In genomic region chr12:50282581-50283229, GRCh38 we compare ENCODE assay signal across 8 cellular contexts. TPM values are rescaled to one million over a fixed set of nuclear protein-coding genes. Genes with fewer than 3 reads are reported as not detected.
A peak's percentile ranks its signal among the peaks of the same experiment; 100 is the strongest.
DNase-seq lines count a peak whose midpoint lies in the region; ATAC-seq and TF ChIP-seq lines count a peak whose summit lies in the region.

No MANE protein-coding gene starts in this region.

- H3K27ac Mint-ChIP-seq in WTC11 (peak overlapping the region; percentile 92), osteocyte (ENCODE audit: unreplicated experiment) (peak overlapping the region; percentile 78)

- H3K4me1 Mint-ChIP-seq in WTC11 = peaks cover 11% of the 10 kb centered on the region
- peaks cover 18% of the 10 kb centered on the region for H3K4me1 Mint-ChIP-seq in osteocyte (ENCODE audit: unreplicated experiment)

- no peak for TF ChIP-seq CTCF in WTC11 (IDR thresholded peaks at IDR 0.05)
- no peak for TF ChIP-seq CTCF in foreskin keratinocyte (conservative IDR thresholded peaks at IDR 0.05)
- TF ChIP-seq CTCF in osteocyte (IDR thresholded peaks at IDR 0.05) = no peak

- POLR2A ChIA-PET in WTC11 (lab: Charles Lee) = interaction anchor here (0.6 to 1.8 kb wide), 6 partner anchors 60 to 171 kb away, joined by 3 to 11 read pairs (median 6); partner anchors contain the start of genes CERS5 and COX14

- H3K36me3 Mint-ChIP-seq in WTC11 (no peaks in the 10 kb centered on the region), osteocyte (ENCODE audit: unreplicated experiment) (peaks cover under 1% of the 10 kb centered on the region)

- H3K4me3 Mint-ChIP-seq in WTC11 = peak overlapping the region; percentile 70
- peak overlapping the region; percentile 97 for H3K4me3 Mint-ChIP-seq in osteocyte (ENCODE audit: unreplicated experiment)

- H3K27ac ChIP-seq in foreskin keratinocyte = no peak overlapping the region

- intact Hi-C loops in posterior vena cava (cut with DNase I) = loop anchor here in 1 of 2 donors (10.0 kb wide), 1 partner anchor 58 kb away; no protein-coding TSS in a partner anchor

- no peaks in the 10 kb centered on the region for H3K27me3 ChIP-seq in foreskin keratinocyte

- CTCF ChIA-PET in WTC11 (lab: Charles Lee) = interaction anchor here (0.5 to 2.2 kb wide), 17 partner anchors 11 to 316 kb away, joined by 3 to 22 read pairs (median 4); partner anchors contain the start of genes COX14 and SMARCD1

- DNase-seq in EL = peak; percentile 59
- DNase-seq in WTC11 (ENCODE audit: low spot score) = no peak
- no peak for DNase-seq in foreskin keratinocyte
- DNase-seq in osteocyte (ENCODE audit: extremely low spot score, unreplicated experiment) = no peak
- no peak for DNase-seq in OCI-M2 (lab: John Stamatoyannopoulos, UW; ENCODE audit: unreplicated experiment)
- DNase-seq in activated CD8-positive, alpha-beta memory T cell treated with anti-CD3 and anti-CD28 coated beads, Interleukin-2, amount 50 U/mL, for 48 hours = no peak
- no peak for DNase-seq in posterior vena cava (ENCODE audit: low spot score)

- H3K27me3 Mint-ChIP-seq in WTC11 (ENCODE audit: low read depth) (peaks cover 8% of the 10 kb centered on the region), osteocyte (ENCODE audit: unreplicated experiment) (no peaks in the 10 kb centered on the region)

- H3K4me1 ChIP-seq in foreskin keratinocyte = no peaks in the 10 kb centered on the region

- ATAC-seq in HG03196 (IDR thresholded peaks at IDR 0.05; ENCODE audit: unreplicated experiment) = peak; percentile 34
- peak; percentile 69 for ATAC-seq in WTC11
- peak; percentile 15 for ATAC-seq in foreskin keratinocyte

- H3K9me3 Mint-ChIP-seq in WTC11 (no peaks in the 10 kb centered on the region), osteocyte (ENCODE audit: unreplicated experiment) (no peaks in the 10 kb centered on the region)

TF ChIP-seq in WTC11, 78 proteins besides CTCF, POLR2A, EP300 and RAD21:
- TF ChIP-seq FOXP4 (CRISPR knock-in tag; IDR thresholded peaks at IDR 0.05) = 0 out of 2 replicates have a peak, but pooled peaks have one; percentile 9
- TF ChIP-seq IRF2 (CRISPR knock-in tag; IDR thresholded peaks at IDR 0.05; ENCODE audit: borderline replicate concordance, low read depth) = no peak

RNA-seq across cellular contexts. Expression of gene LIMA1, which starts 0.6 kb away (rescaled TPM):
- total RNA-seq in WTC11 (2021) (30.8 to 41.2 TPM (median 31.2 TPM) in 3 replicates), foreskin keratinocyte (512 and 582 TPM in 2 replicates), osteocyte (96.6 and 98.5 TPM in 2 replicates), posterior vena cava (100 to 1,000 TPM in 1 of 2 donors, 10 to 100 TPM in 1; 80.2 to 103 TPM)
- 244 and 245 TPM in 2 replicates for polyA plus RNA-seq in foreskin keratinocyte

Comparison
In these comparisons a context has a peak if more than half of its experiments do, and no peak if none do; other contexts are left out.
1. ATAC-seq: peak in every context shown above with its lines; median percentile 69 in WTC11; 34 in HG03196; 15 in foreskin keratinocyte.